In the genomic region with DNA sequence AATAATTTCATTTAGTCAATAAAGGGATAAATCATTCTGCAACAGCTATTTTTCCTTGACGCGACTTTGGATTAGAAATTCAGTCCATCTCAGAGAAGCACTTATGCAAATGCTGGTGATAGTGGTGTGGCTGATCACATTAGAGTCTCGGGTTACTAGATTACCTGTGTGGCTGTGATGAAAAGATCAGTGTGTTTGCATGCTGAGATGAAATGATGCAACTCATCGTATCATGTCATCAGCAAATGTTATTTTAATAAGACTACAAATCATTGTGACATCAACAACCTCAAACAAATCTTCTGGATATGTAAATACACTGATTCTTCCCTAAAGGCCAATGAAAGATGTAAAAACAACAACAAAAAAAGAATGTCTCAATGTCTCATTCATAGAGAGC, we compare ENCODE assay signal across 1 cellular context.
TF ChIP-seq lines count a peak whose summit lies in the region.

No MANE protein-coding gene starts in this region.

TF ChIP-seq in HCT116, 20 proteins besides CTCF, POLR2A, EP300 and RAD21 (continued from another document):
- TF ChIP-seq, protein P1, sequence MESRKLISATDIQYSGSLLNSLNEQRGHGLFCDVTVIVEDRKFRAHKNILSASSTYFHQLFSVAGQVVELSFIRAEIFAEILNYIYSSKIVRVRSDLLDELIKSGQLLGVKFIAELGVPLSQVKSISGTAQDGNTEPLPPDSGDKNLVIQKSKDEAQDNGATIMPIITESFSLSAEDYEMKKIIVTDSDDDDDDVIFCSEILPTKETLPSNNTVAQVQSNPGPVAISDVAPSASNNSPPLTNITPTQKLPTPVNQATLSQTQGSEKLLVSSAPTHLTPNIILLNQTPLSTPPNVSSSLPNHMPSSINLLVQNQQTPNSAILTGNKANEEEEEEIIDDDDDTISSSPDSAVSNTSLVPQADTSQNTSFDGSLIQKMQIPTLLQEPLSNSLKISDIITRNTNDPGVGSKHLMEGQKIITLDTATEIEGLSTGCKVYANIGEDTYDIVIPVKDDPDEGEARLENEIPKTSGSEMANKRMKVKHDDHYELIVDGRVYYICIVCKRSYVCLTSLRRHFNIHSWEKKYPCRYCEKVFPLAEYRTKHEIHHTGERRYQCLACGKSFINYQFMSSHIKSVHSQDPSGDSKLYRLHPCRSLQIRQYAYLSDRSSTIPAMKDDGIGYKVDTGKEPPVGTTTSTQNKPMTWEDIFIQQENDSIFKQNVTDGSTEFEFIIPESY (IDR thresholded peaks at IDR 0.05; ENCODE audit: extremely low read depth, insufficient replicate concordance, low read length), result no peak
- TF ChIP-seq POLR2AphosphoS5 (IDR thresholded peaks at IDR 0.05; ENCODE audit: low read depth, low read length), result no peak
